22 cellular contexts compared by ENCODE assay signal in genomic region chr6:13831623-13832022, GRCh38. TPM values are rescaled to one million over a fixed set of nuclear protein-coding genes. Genes with fewer than 3 reads are reported as not detected.
DNase-seq lines count a peak whose midpoint lies in the region; ATAC-seq, FAIRE-seq and TF ChIP-seq lines count a peak whose summit lies in the region.
"Had no signal": no experiment of that assay in that cellular context is flagged by ENCODE, and none has a peak within 500 bp of the region (broad histone marks: within the 10 kb centered on the region; RNA-seq: fewer than 3 reads in every experiment).

No MANE protein-coding gene starts in this region.

- no peak overlapping the region for H3K27ac Mint-ChIP-seq in activated B cell treated with CpG ODN at 0.5 μM for 24 hours
- H3K27ac Mint-ChIP-seq: endodermal cell; natural killer cell treated with Interleukin-12 subunit alpha and Interleukin-12 subunit beta and Interleukin-15 and Interleukin-18, amount 100 ng/mL, for 72 hours; T-helper 2 cell treated with Interferon-gamma antibody and Interleukin-4, amounts not matched to agents 5 μg/mL and 100 μg/mL, for 36 hours had no signal

- H3K9me3 Mint-ChIP-seq in activated B cell treated with CpG ODN at 0.5 μM for 24 hours, result peaks cover 10% of the 10 kb centered on the region
- H3K9me3 Mint-ChIP-seq: central memory CD8-positive, alpha-beta T cell; natural killer cell treated with Interleukin-12 subunit alpha and Interleukin-12 subunit beta and Interleukin-15 and Interleukin-18, amount 100 ng/mL, for 72 hours had no signal

- no peak for TF ChIP-seq CTCF in activated B cell treated with CpG ODN at 0.5 μM for 24 hours (IDR thresholded peaks at IDR 0.05)

- ATAC-seq in GM21367 (IDR thresholded peaks at IDR 0.05; ENCODE audit: unreplicated experiment), result peak; percentile 55
- peak; percentile 71 for ATAC-seq in HG02973 (IDR thresholded peaks at IDR 0.05; ENCODE audit: unreplicated experiment)
- ATAC-seq in activated B cell treated with CpG ODN at 0.5 μM for 24 hours (ENCODE audit: low read depth), result peak; percentile 61
- ATAC-seq in HG03457 (IDR thresholded peaks at IDR 0.05; ENCODE audit: unreplicated experiment), result no peak
- ATAC-seq: natural killer cell treated with Interleukin-12 subunit alpha and Interleukin-12 subunit beta and Interleukin-15 and Interleukin-18, amount 100 ng/mL, for 72 hours had no signal

- peaks cover 1% of the 10 kb centered on the region for H3K27me3 Mint-ChIP-seq in activated B cell treated with CpG ODN at 0.5 μM for 24 hours

- POLR2A ChIA-PET in activated B cell treated with CpG ODN at 0.5 μM for 24 hours (lab: Charles Lee), result no interaction called here

- H3K4me1 Mint-ChIP-seq in activated B cell treated with CpG ODN at 0.5 μM for 24 hours, result peaks cover 17% of the 10 kb centered on the region
- H3K4me1 Mint-ChIP-seq: central memory CD8-positive, alpha-beta T cell; endodermal cell had no signal

- H3K36me3 Mint-ChIP-seq in activated B cell treated with CpG ODN at 0.5 μM for 24 hours (ENCODE audit: low read depth), result no peaks in the 10 kb centered on the region
- H3K36me3 Mint-ChIP-seq: natural killer cell treated with Interleukin-12 subunit alpha and Interleukin-12 subunit beta and Interleukin-15 and Interleukin-18, amount 100 ng/mL, for 72 hours had no signal

- peak; percentile 74 for FAIRE-seq in GM12892 (lab: Jason Lieb, UNC)

- DNase-seq in GM12892 (ENCODE audit: insufficient read length) (no peak), activated B cell treated with CpG ODN at 0.5 μM for 24 hours (no peak), SHP77 treated with DMSO at 0.1 percent for 48 hours (lab: John Stamatoyannopoulos, UW) (no peak), epidermal melanocyte (ENCODE audit: insufficient read length, low spot score) (no peak)
- no peak for DNase-seq in activated CD4-positive, alpha-beta T cell treated with anti-CD3 and anti-CD28 coated beads for 1 hour
- DNase-seq: activated effector memory CD4-positive, alpha-beta T cell treated with Interleukin-2 at 50 U/mL for 16 hours; amniotic stem cell; Calu3; endodermal cell; mesendoderm; MG63; NCI-H2029 treated with DMSO at 0.1 percent for 48 hours; NCI-H510A; stimulated activated CD4-positive, alpha-beta T cell treated with anti-CD3 and anti-CD28 coated beads, Interleukin-4, amount 100 ng/mL, for 4 hours; stimulated activated CD8-positive, alpha-beta memory T cell treated with anti-CD3 and anti-CD28 coated beads, Interleukin-4, amount 100 ng/mL, for 48 hours; testis had no signal

- intact Hi-C loops in activated B cell treated with CpG ODN at 0.5 μM for 24 hours (cut with micrococcal nuclease), result no loop called here

- CTCF ChIA-PET in activated B cell treated with CpG ODN at 0.5 μM for 24 hours (lab: Charles Lee), result no interaction called here

- no peak overlapping the region for H3K4me3 Mint-ChIP-seq in activated B cell treated with CpG ODN at 0.5 μM for 24 hours
- H3K4me3 Mint-ChIP-seq: central memory CD8-positive, alpha-beta T cell; endodermal cell; natural killer cell treated with Interleukin-12 subunit alpha and Interleukin-12 subunit beta and Interleukin-15 and Interleukin-18, amount 100 ng/mL, for 72 hours; T-helper 2 cell treated with Interferon-gamma antibody and Interleukin-4, amounts not matched to agents 5 μg/mL and 100 μg/mL, for 36 hours had no signal

- no peak for TF ChIP-seq POLR2A in GM12892 (IDR thresholded peaks at IDR 0.05; ENCODE audit: low read depth, low read length)

RNA-seq across cellular contexts. Expression of gene MCUR1, which starts 17.3 kb away (rescaled TPM):
- polyA plus RNA-seq in GM12892 (2012; ENCODE audit: missing spikeins), result 12.0 TPM
- total RNA-seq in activated B cell treated with CpG ODN at 0.5 μM for 24 hours, result 13.6 and 14.1 TPM in 2 replicates
